ENCODE assay signal across 1 cellular context in the genomic region with DNA sequence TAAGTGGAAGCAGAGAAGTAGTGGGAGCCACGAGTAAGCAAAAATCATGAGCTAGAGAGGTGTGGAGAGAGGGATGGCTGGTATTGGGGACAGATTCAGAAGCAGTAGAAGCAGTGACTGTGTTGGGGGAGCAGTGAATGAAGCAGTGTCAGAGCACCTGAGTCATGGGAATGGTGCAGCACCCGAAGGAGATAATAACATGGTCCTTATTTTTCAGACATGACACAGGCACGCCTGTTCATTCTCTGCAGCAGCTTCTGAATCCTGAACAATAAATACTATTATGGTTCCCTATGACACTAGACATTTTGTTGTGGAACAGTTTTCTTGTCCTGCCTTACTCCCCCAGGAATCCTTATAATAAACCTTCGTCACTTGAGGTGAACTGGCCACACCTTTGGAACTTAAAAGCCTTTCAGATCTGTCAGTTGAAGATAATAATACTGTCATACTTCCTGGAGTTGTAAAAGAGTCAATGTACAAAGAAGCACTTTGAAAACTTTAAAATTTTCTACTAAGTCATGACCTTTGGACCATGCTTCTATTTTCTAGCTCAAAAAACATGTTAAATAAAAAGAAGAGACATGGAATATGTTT.
TF ChIP-seq lines count a peak whose summit lies in the region.

No MANE protein-coding gene starts in this region.

TF ChIP-seq in HepG2, 621 proteins besides CTCF, POLR2A, EP300 and RAD21:
- TF ChIP-seq ARHGAP35 (CRISPR knock-in tag; IDR thresholded peaks at IDR 0.05; ENCODE audit: borderline replicate concordance), result no peak
- TF ChIP-seq, protein P1, sequence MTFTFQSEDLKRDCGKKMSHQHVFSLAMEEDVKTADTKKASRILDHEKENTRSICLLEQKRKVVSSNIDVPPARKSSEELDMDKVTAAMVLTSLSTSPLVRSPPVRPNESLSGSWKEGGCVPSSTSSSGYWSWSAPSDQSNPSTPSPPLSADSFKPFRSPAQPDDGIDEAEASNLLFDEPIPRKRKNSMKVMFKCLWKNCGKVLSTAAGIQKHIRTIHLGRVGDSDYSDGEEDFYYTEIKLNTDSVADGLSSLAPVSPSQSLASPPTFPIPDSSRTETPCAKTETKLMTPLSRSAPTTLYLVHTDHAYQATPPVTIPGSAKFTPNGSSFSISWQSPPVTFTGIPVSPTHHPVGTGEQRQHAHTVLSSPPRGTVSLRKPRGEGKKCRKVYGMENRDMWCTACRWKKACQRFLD (CRISPR knock-in tag; IDR thresholded peaks at IDR 0.05; ENCODE audit: borderline replicate concordance), result no peak
- TF ChIP-seq HMGXB4 (CRISPR knock-in tag; IDR thresholded peaks at IDR 0.05; ENCODE audit: borderline replicate concordance in 1 of 2, low read depth in 1 of 2), result no peak
- TF ChIP-seq CCAR2 (optimal IDR thresholded peaks at IDR 0.05; ENCODE audit: low read depth, low read length), result no peak
- TF ChIP-seq ZNF703 (CRISPR knock-in tag; IDR thresholded peaks at IDR 0.05; ENCODE audit: borderline replicate concordance), result no peak
- no peak for TF ChIP-seq ZNF549 (CRISPR knock-in tag; IDR thresholded peaks at IDR 0.05)
- no peak for TF ChIP-seq HDAC2 (CRISPR knock-in tag; IDR thresholded peaks at IDR 0.05)
- TF ChIP-seq ZNF33A (CRISPR knock-in tag; IDR thresholded peaks at IDR 0.05; ENCODE audit: borderline replicate concordance), result no peak
- no peak for TF ChIP-seq ZNF274 (CRISPR knock-in tag; IDR thresholded peaks at IDR 0.05)
- no peak for TF ChIP-seq SNRNP70 (IDR thresholded peaks at IDR 0.05; ENCODE audit: low read depth, low read length)
- no peak for TF ChIP-seq ZUFSP (CRISPR knock-in tag; IDR thresholded peaks at IDR 0.05; ENCODE audit: borderline replicate concordance)
- TF ChIP-seq CSRNP1 (CRISPR knock-in tag; IDR thresholded peaks at IDR 0.05), result no peak
- TF ChIP-seq, protein P2, sequence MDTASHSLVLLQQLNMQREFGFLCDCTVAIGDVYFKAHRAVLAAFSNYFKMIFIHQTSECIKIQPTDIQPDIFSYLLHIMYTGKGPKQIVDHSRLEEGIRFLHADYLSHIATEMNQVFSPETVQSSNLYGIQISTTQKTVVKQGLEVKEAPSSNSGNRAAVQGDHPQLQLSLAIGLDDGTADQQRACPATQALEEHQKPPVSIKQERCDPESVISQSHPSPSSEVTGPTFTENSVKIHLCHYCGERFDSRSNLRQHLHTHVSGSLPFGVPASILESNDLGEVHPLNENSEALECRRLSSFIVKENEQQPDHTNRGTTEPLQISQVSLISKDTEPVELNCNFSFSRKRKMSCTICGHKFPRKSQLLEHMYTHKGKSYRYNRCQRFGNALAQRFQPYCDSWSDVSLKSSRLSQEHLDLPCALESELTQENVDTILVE (CRISPR knock-in tag; IDR thresholded peaks at IDR 0.05), result no peak
